Comparison of ENCODE assay signal across 14 cellular contexts in the genomic region with DNA sequence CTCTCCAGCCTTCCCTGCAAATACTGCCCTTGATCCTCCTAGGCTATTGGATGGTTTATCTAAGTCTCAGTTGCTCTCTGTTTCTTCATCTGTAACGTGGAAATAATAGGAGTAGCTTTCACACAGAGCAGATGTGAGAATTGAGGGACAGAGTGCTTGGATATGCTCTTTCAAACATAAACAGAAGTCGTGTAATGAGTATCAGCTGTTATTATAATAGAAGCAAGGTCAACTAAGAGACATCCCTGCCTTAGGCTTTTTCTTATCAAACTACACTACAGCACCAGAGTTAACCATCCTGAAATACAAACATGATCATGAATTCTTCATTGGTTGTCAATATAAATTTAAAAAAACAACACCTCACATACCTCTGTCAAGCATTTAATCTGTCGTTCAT.
A peak's percentile ranks its signal among the peaks of the same experiment; 100 is the strongest.
DNase-seq lines count a peak whose midpoint lies in the region; ATAC-seq and TF ChIP-seq lines count a peak whose summit lies in the region.
"Had no signal": no experiment of that assay in that cellular context is flagged by ENCODE, and none has a peak within 500 bp of the region (broad histone marks: within the 10 kb centered on the region; RNA-seq: fewer than 3 reads in every experiment).

No MANE protein-coding gene starts in this region.

- no peak overlapping the region for H3K27ac ChIP-seq in neuronal stem cell (replicated peaks; ENCODE audit: low read length)
- H3K27ac ChIP-seq: C4-2B had no signal

- no peak overlapping the region for H3K14ac ChIP-seq in neuronal stem cell (ENCODE audit: low read length)

- H3K4me3 ChIP-seq in AG10803 (ENCODE audit: low read length) (no peak overlapping the region), neuronal stem cell (ENCODE audit: low read length in 2 of 2) (no peak overlapping the region)

- H3K36me3 ChIP-seq in neuronal stem cell (replicated peaks in 1 of 2; ENCODE audit: control insufficient read depth in 2 of 2, insufficient read depth in 2 of 2, low read length in 2 of 2) = no peaks in the 10 kb centered on the region
- H3K36me3 ChIP-seq: BE2C had no signal

- no peak overlapping the region for H2AFZ ChIP-seq in neuronal stem cell (ENCODE audit: low read length)

- no peak overlapping the region for H3K4ac ChIP-seq in neuronal stem cell (ENCODE audit: low read length)

- H3K27me3 ChIP-seq in neuronal stem cell (ENCODE audit: control insufficient read depth in 3 of 3, insufficient read depth in 3 of 3, low read depth in 1 of 3, low read length in 3 of 3) = no peaks in the 10 kb centered on the region
- H3K27me3 ChIP-seq: BE2C had no signal

- H2BK5ac ChIP-seq in neuronal stem cell (ENCODE audit: low read length) = no peak overlapping the region

- no peak overlapping the region for H2BK120ac ChIP-seq in neuronal stem cell (ENCODE audit: low read depth, low read length)

- no peak overlapping the region for H3K4me2 ChIP-seq in neuronal stem cell (ENCODE audit: insufficient read depth, low read length, poor library complexity, severe bottlenecking)

- no peak overlapping the region for H3K9ac ChIP-seq in neuronal stem cell (ENCODE audit: low read depth, low read length, poor library complexity)

- H3K9me3 ChIP-seq in neuronal stem cell (replicated peaks in 1 of 2; ENCODE audit: control insufficient read depth in 2 of 2, insufficient read depth in 1 of 2, low read depth in 1 of 2, low read length in 2 of 2) = peaks cover 0 to 4% of the 10 kb centered on the region in 2 donors
- H3K9me3 ChIP-seq: BE2C had no signal

- no peak overlapping the region for H4K91ac ChIP-seq in neuronal stem cell (ENCODE audit: low read depth, low read length, poor library complexity)

- no peak overlapping the region for H3K18ac ChIP-seq in neuronal stem cell (ENCODE audit: low read length)

- H2BK12ac ChIP-seq in neuronal stem cell (ENCODE audit: low read length) = no peak overlapping the region

- TF ChIP-seq CTCF in AG10803 (conservative IDR thresholded peaks at IDR 0.05; ENCODE audit: low read length) = no peak

- no CpG with 5 or more reads among the region's 3 CpGs for WGBS in neuronal stem cell (ENCODE audit: extremely low coverage in 2 of 2, insufficient read length in 2 of 2, insufficient replicate concordance in 1 of 2), 2 donors

- DNase-seq in AG10803 (ENCODE audit: low read depth) (peak; percentile 4), NCI-H146 (lab: John Stamatoyannopoulos, UW) (peak; percentile 14), fibroblast of gingiva (ENCODE audit: low read depth) (peak; percentile 49), NCI-H2227 (lab: John Stamatoyannopoulos, UW; ENCODE audit: unreplicated experiment) (no peak), neuronal stem cell (ENCODE audit: low spot score) (no peak)
- no peak for DNase-seq in activated CD4-positive, alpha-beta T cell treated with anti-CD3 and anti-CD28 coated beads, Interleukin-2, amount 50 U/mL, for 48 hours
- DNase-seq: ACHN; BE2C; CD4-positive, alpha-beta memory T cell; DMS79 had no signal

- no peaks in the 10 kb centered on the region for H3K4me1 ChIP-seq in neuronal stem cell (ENCODE audit: control insufficient read depth in 2 of 2, insufficient read depth in 1 of 2, low read depth in 1 of 2, low read length in 2 of 2)
- H3K4me1 ChIP-seq: BE2C had no signal

- no peak overlapping the region for H2AK5ac ChIP-seq in neuronal stem cell (ENCODE audit: low read depth, low read length)

- H3K79me1 ChIP-seq in neuronal stem cell (ENCODE audit: low read depth, low read length) = no peaks in the 10 kb centered on the region

- peak; percentile 59; the same call in 1 of the 3 replicates for ATAC-seq in SK-N-SH treated with all-trans-retinoic acid at 6 μM for 48 hours
- ATAC-seq in GM21786 (IDR thresholded peaks at IDR 0.05; ENCODE audit: unreplicated experiment) = no peak
- ATAC-seq: HCT116 had no signal

- no peak overlapping the region for H4K8ac ChIP-seq in neuronal stem cell (ENCODE audit: low read depth, low read length)

- no peak overlapping the region for H3K23ac ChIP-seq in neuronal stem cell (ENCODE audit: low read depth, low read length, poor library complexity)

- H2BK15ac ChIP-seq in neuronal stem cell (ENCODE audit: low read length) = no peak overlapping the region

TF ChIP-seq in SK-N-SH treated with all-trans-retinoic acid at 6 μM for 48 hours, 23 proteins besides CTCF, POLR2A, EP300 and RAD21:
- TF ChIP-seq GLIS3 (CRISPR knock-in tag; IDR thresholded peaks at IDR 0.05) (no peak), ZNF70 (CRISPR knock-in tag; IDR thresholded peaks at IDR 0.05) (no peak), CSDC2 (CRISPR knock-in tag; IDR thresholded peaks at IDR 0.05) (no peak), ARNTL (CRISPR knock-in tag; IDR thresholded peaks at IDR 0.05; ENCODE audit: borderline replicate concordance, low read depth) (no peak), RARB (CRISPR knock-in tag; IDR thresholded peaks at IDR 0.05) (no peak), TCF4 (CRISPR knock-in tag; IDR thresholded peaks at IDR 0.05; ENCODE audit: borderline replicate concordance) (peak; percentile 76), ZFP30 (CRISPR knock-in tag; IDR thresholded peaks at IDR 0.05) (no peak), SNAI2 (CRISPR knock-in tag; IDR thresholded peaks at IDR 0.05) (no peak), ESRRG (CRISPR knock-in tag; IDR thresholded peaks at IDR 0.05) (no peak), ZFP3 (CRISPR knock-in tag; IDR thresholded peaks at IDR 0.05) (no peak)
- TF ChIP-seq, protein P1, sequence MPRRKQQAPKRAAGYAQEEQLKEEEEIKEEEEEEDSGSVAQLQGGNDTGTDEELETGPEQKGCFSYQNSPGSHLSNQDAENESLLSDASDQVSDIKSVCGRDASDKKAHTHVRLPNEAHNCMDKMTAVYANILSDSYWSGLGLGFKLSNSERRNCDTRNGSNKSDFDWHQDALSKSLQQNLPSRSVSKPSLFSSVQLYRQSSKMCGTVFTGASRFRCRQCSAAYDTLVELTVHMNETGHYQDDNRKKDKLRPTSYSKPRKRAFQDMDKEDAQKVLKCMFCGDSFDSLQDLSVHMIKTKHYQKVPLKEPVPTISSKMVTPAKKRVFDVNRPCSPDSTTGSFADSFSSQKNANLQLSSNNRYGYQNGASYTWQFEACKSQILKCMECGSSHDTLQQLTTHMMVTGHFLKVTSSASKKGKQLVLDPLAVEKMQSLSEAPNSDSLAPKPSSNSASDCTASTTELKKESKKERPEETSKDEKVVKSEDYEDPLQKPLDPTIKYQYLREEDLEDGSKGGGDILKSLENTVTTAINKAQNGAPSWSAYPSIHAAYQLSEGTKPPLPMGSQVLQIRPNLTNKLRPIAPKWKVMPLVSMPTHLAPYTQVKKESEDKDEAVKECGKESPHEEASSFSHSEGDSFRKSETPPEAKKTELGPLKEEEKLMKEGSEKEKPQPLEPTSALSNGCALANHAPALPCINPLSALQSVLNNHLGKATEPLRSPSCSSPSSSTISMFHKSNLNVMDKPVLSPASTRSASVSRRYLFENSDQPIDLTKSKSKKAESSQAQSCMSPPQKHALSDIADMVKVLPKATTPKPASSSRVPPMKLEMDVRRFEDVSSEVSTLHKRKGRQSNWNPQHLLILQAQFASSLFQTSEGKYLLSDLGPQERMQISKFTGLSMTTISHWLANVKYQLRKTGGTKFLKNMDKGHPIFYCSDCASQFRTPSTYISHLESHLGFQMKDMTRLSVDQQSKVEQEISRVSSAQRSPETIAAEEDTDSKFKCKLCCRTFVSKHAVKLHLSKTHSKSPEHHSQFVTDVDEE (CRISPR knock-in tag; IDR thresholded peaks at IDR 0.05) = peak; percentile 62; the same call in 1 of the 2 replicates

Comparison
In these comparisons a context has a peak if more than half of its experiments do, and no peak if none do; other contexts are left out.
1. DNase-seq: peak in AG10803 (single experiment), NCI-H146 (single experiment) and fibroblast of gingiva (single experiment); none in activated CD4-positive, alpha-beta T cell treated with anti-CD3 and anti-CD28 coated beads, Interleukin-2, amount 50 U/mL, for 48 hours (0 of 2), NCI-H2227 (single experiment) and neuronal stem cell (single experiment).